In genomic region chr9:127715443-127716337, GRCh38 we compare ENCODE assay signal across 1 cellular context.
A peak's percentile ranks its signal among the peaks of the same experiment; 100 is the strongest.
TF ChIP-seq lines count a peak whose summit lies in the region.

A gene with protein sequence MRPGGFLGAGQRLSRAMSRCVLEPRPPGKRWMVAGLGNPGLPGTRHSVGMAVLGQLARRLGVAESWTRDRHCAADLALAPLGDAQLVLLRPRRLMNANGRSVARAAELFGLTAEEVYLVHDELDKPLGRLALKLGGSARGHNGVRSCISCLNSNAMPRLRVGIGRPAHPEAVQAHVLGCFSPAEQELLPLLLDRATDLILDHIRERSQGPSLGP (minus strand): TSS chr9:127715663. CDS start chr9:127715639, 24 bp downstream.
A gene with protein sequence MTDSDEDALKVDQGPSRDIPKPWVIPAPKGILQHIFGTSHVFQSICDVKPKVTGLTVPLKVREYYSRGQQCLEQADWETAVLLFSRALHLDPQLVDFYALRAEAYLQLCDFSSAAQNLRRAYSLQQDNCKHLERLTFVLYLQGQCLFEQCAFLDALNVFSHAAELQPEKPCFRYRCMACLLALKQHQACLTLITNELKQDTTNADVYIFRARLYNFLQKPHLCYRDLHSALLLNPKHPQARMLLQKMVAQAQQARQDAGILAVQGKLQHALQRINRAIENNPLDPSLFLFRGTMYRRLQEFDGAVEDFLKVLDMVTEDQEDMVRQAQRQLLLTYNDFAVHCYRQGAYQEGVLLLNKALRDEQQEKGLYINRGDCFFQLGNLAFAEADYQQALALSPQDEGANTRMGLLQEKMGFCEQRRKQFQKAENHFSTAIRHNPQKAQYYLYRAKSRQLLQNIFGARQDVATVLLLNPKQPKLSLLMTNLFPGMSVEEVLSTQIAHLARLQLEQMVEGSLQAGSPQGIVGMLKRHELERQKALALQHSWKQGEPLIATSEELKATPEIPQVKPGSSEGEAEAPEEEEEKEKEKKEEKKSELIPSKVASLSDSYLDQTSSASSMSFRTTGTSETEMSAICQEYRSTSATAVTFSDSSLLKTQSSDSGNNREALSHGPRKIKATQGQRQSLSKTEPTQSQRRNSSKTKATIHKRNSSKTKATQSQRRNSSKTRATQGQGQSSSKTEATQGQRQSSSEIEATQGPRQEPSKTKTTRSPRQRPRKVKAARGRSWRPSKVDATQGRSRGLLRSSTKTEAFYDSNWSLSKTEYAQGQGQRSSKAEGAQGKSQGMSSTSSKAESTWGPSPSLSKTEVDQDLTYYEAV (plus strand): TSS chr9:127716079. CDS start chr9:127716146, 67 bp downstream.

TF ChIP-seq in WTC11, 78 proteins besides CTCF, POLR2A, EP300 and RAD21 (continued from another document):
- TF ChIP-seq IRF2 (CRISPR knock-in tag; IDR thresholded peaks at IDR 0.05; ENCODE audit: borderline replicate concordance, low read depth) (no peak), SOX15 (CRISPR knock-in tag; IDR thresholded peaks at IDR 0.05) (no peak), NFYB (CRISPR knock-in tag; conservative IDR thresholded peaks at IDR 0.05; ENCODE audit: low read depth) (peak; percentile 96), CREB1 (CRISPR knock-in tag; IDR thresholded peaks at IDR 0.05) (no peak)
TF ChIP-seq in WTC11: peak in this region for 9.
